18 cellular contexts compared by ENCODE assay signal in the genomic region with DNA sequence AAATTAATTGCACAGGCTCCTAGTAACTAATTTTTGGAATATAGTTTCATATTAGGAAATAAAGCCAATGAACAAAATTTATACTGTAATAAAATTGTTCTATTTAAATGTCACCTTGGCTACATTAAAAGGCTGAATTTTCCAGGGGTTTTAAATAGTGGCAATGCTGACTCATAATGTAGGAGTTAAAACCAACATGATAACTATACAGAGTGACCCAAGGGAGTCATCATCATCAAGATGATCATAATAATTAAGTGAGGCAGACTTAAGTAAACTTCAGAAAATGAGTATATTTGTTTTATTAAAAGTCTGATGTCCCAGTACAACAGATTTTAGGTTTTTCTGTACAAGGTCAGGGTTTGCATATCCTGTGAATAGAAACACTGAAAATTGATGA.
"Had no signal": no experiment of that assay in that cellular context is flagged by ENCODE, and none has a peak within 500 bp of the region (broad histone marks: within the 10 kb centered on the region; RNA-seq: fewer than 3 reads in every experiment).

No MANE protein-coding gene starts in this region.

- H3K9ac ChIP-seq: neural progenitor cell, parathyroid adenoma had no signal

- H3K9me3 ChIP-seq: gastrocnemius medialis, stomach, thyroid gland, vagina had no signal

- H3K4me3 ChIP-seq: gastrocnemius medialis, lung, neural progenitor cell, stomach, thyroid gland, vagina had no signal

- H3K79me2 ChIP-seq: parathyroid adenoma had no signal

- H3K27ac ChIP-seq: gastrocnemius medialis, neural progenitor cell, parathyroid adenoma, stomach, thyroid gland, vagina had no signal

- H3K36me3 ChIP-seq: gastrocnemius medialis, neural progenitor cell, stomach, thyroid gland, vagina had no signal

- H3K4me2 ChIP-seq: neural progenitor cell had no signal

- H2AFZ ChIP-seq: neural progenitor cell, parathyroid adenoma had no signal

- ATAC-seq: effector memory CD8-positive, alpha-beta T cell; gastrocnemius medialis; left lobe of liver; naive thymus-derived CD4-positive, alpha-beta T cell; sciatic nerve; stimulated activated effector memory CD8-positive, alpha-beta T cell treated with anti-CD3 and anti-CD28 coated beads, Interleukin-12 subunit alpha, Interleukin-12 subunit beta, amount 100 ng/mL, for 72 hours had no signal

- H3K27me3 ChIP-seq: gastrocnemius medialis, neural progenitor cell, stomach, thyroid gland, vagina had no signal

- DNase-seq: cortex of kidney; effector memory CD8-positive, alpha-beta T cell; gastrocnemius medialis; head of caudate nucleus; naive thymus-derived CD4-positive, alpha-beta T cell; stimulated activated CD4-positive, alpha-beta T cell treated with anti-CD3 and anti-CD28 coated beads, Interleukin-2, amount 100 ng/mL, for 24 hours; stimulated activated CD4-positive, alpha-beta T cell treated with anti-CD3 and anti-CD28 coated beads, Interleukin-4, amount 100 ng/mL, for 24 hours; stimulated activated naive CD4-positive, alpha-beta T cell treated with Interleukin-2 at 50 U/mL for 16 hours; stomach; thyroid gland; trophoblast cell had no signal

- H3K4me1 ChIP-seq: gastrocnemius medialis, neural progenitor cell, parathyroid adenoma, stomach, thyroid gland, vagina had no signal
